9 cellular contexts compared by ENCODE assay signal in genomic region chr10:72277996-72278667, GRCh38.
DNase-seq lines count a peak whose midpoint lies in the region; ATAC-seq, FAIRE-seq and TF ChIP-seq lines count a peak whose summit lies in the region.
"Had no signal": no experiment of that assay in that cellular context is flagged by ENCODE, and none has a peak within 500 bp of the region (broad histone marks: within the 10 kb centered on the region; RNA-seq: fewer than 3 reads in every experiment).

No MANE protein-coding gene starts in this region.

- H3K27me3 Mint-ChIP-seq in nephron progenitor cell (ENCODE audit: low read depth, poor library complexity), result no peaks in the 10 kb centered on the region

- peaks cover 39% of the 10 kb centered on the region for H3K4me1 Mint-ChIP-seq in nephron progenitor cell

- FAIRE-seq in RCC 7860 (lab: Jason Lieb, UNC), result no peak

- TF ChIP-seq CTCF in C4-2B (conservative IDR thresholded peaks at IDR 0.05) (no peak), nephron progenitor cell (IDR thresholded peaks at IDR 0.05) (no peak)

- no peak for ATAC-seq in GM21723 (IDR thresholded peaks at IDR 0.05; ENCODE audit: unreplicated experiment)

- peak overlapping the region; percentile 36 for H3K27ac Mint-ChIP-seq in nephron progenitor cell

- DNase-seq in NCI-H69 (lab: John Stamatoyannopoulos, UW) (peak; percentile 24), caudate nucleus (lab: John Stamatoyannopoulos, UW) (no peak), nephron progenitor cell (no peak), NCI-H2196 treated with DMSO at 0.1 percent for 48 hours (lab: John Stamatoyannopoulos, UW; ENCODE audit: unreplicated experiment) (no peak), RCC 7860 (ENCODE audit: low spot score) (no peak)
- no peak for DNase-seq in stimulated activated CD4-positive, alpha-beta T cell treated with anti-CD3 and anti-CD28 coated beads, Interleukin-4, amount 100 ng/mL, for 1 hour
- DNase-seq: erythroblast had no signal

- peaks cover 20% of the 10 kb centered on the region for H3K36me3 Mint-ChIP-seq in nephron progenitor cell (ENCODE audit: low read depth)

- H3K9me3 Mint-ChIP-seq in nephron progenitor cell, result no peaks in the 10 kb centered on the region

- peak overlapping the region; percentile 4 for H3K4me3 Mint-ChIP-seq in nephron progenitor cell

- H3K27ac ChIP-seq in C4-2B (peak overlapping the region; percentile 98), caudate nucleus (ENCODE audit: low read depth, low read length) (peak overlapping the region; percentile 28)
